Comparison of ENCODE assay signal across 9 cellular contexts in genomic region chr4:73662709-73663546, GRCh38. TPM values are rescaled to one million over a fixed set of nuclear protein-coding genes. Genes with fewer than 3 reads are reported as not detected.
DNase-seq lines count a peak whose midpoint lies in the region; ATAC-seq, FAIRE-seq and TF ChIP-seq lines count a peak whose summit lies in the region.
"Had no signal": no experiment of that assay in that cellular context is flagged by ENCODE, and none has a peak within 500 bp of the region (broad histone marks: within the 10 kb centered on the region; RNA-seq: fewer than 3 reads in every experiment).

No MANE protein-coding gene starts in this region.

- TF ChIP-seq CTCF in D721Med (IDR thresholded peaks at IDR 0.05; ENCODE audit: insufficient read depth, missing control alignments) (peak; percentile 61), Peyer's patch (IDR thresholded peaks at IDR 0.05) (peak in 4 of 6 experiments; percentile 36 to 69 (median 57))

- in situ Hi-C loops in KBM-7 (cut with MboI; ENCODE audit: low pct_unique_long_range_greater_than_20kb, low sequenced_read_pairs), result loop anchor here (25.0 kb wide), 1 partner anchor 449 kb away; no protein-coding TSS in a partner anchor

- H3K36me3 ChIP-seq in Peyer's patch, result no peaks in the 10 kb centered on the region

- no peaks in the 10 kb centered on the region for H3K27me3 ChIP-seq in Peyer's patch

- ATAC-seq in GM21360 (IDR thresholded peaks at IDR 0.05; ENCODE audit: unreplicated experiment), result peak; percentile 86

- H3K4me3 ChIP-seq in Peyer's patch, result no peak overlapping the region

- no peak for TF ChIP-seq POLR2A in Peyer's patch (IDR thresholded peaks at IDR 0.05)

- no peaks in the 10 kb centered on the region for H3K4me1 ChIP-seq in Peyer's patch

- DNase-seq in D721Med (ENCODE audit: insufficient read length, low spot score) (no peak), KBM-7 (peak; percentile 54), Peyer's patch (no peak), fibroblast of gingiva (ENCODE audit: low read depth) (peak; percentile 69), renal cortical epithelial cell (ENCODE audit: low read depth) (peak; percentile 79), nucleus accumbens (lab: John Stamatoyannopoulos, UW) (no peak), iPS-NIHi7 (ENCODE audit: extremely low spot score) (no peak)

- no peak for FAIRE-seq in D721Med (lab: Jason Lieb, UNC)

- H3K9me3 ChIP-seq in Peyer's patch, result no peaks in the 10 kb centered on the region

- H3K27ac ChIP-seq in Peyer's patch, result no peak overlapping the region

RNA-seq across cellular contexts. Expression of gene RASSF6, which starts 42.7 kb away (rescaled TPM):
- 10 to 100 TPM; 37.3 to 48.7 (median 41.6) TPM for total RNA-seq in Peyer's patch
- total RNA-seq in renal cortical epithelial cell, result 8.3 and 10.6 TPM in 2 replicates
- total RNA-seq: skeletal muscle tissue had no signal

Comparison
In these comparisons a context has a peak if more than half of its experiments do, and no peak if none do; other contexts are left out.
1. DNase-seq: peak in KBM-7 (single experiment), fibroblast of gingiva (single experiment) and renal cortical epithelial cell (single experiment); none in D721Med (single experiment), Peyer's patch (0 of 3), nucleus accumbens (0 of 56) and iPS-NIHi7 (single experiment).